In the genomic region with DNA sequence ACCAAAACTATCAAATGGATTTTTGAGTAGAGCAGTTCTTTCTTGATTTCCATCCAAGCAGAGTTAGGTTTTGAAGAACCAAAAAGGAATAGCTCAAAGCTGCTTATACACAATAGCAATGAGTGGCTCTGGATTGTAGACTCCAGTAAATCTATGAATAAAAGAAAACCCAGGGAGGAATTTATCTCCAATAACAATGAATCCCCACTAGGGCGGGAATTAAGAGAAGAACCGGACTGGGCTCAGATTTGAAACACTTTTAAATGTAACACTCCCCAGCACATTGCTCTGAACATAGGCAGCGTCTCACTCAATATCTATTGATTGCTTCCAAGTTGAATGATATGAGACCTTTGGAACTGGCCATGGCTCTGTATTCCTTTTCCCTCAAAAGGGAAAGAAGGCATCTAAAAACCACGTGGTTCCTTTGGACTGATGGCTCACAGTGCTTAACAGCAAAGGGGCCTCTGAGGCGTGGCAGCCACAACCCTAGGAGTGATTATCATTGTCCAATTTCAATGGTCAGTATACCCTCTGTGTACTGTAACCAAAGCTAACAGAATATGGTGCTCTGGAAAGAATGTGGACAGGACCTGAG, we compare ENCODE assay signal across 21 cellular contexts.
DNase-seq lines count a peak whose midpoint lies in the region; TF ChIP-seq lines count a peak whose summit lies in the region.
"Had no signal": no experiment of that assay in that cellular context is flagged by ENCODE, and none has a peak within 500 bp of the region (broad histone marks: within the 10 kb centered on the region; RNA-seq: fewer than 3 reads in every experiment).

No MANE protein-coding gene starts in this region.

- H3K4me3 ChIP-seq in DOHH2 (ENCODE audit: low read length) (peak overlapping the region; percentile 67), Peyer's patch (no peak overlapping the region), esophagus muscularis mucosa (no peak overlapping the region)
- H3K4me3 ChIP-seq: gastroesophageal sphincter, uterus had no signal

- H3K9me2 ChIP-seq in DOHH2 (replicated peaks; ENCODE audit: control insufficient read depth, low read length): no peaks in the 10 kb centered on the region

- no peaks in the 10 kb centered on the region for H3K9me3 Mint-ChIP-seq in nephron
- H3K9me3 Mint-ChIP-seq: activated naive CD8-positive, alpha-beta T cell treated with anti-CD3 and anti-CD28 coated beads, Interleukin-2, amount 10 ng/mL, durations not matched to agents 7 days and 5 days; activated T-helper 1 cell treated with anti-CD3 and anti-CD28 coated beads, Interleukin-12 subunit alpha, Interleukin-12 subunit beta, Interleukin-2, Interleukin-4 antibody, amounts not matched to agents 30 ng/mL and 10 ng/mL and 1 ng/mL, durations not matched to agents 14 hours and 24 hours and 36 hours had no signal

- peak overlapping the region; percentile 87 for H3K27ac ChIP-seq in DOHH2 (ENCODE audit: low read depth, low read length)
- peak overlapping the region in 3 of 4 donors; percentile 31 to 80 (median 47) for H3K27ac ChIP-seq in Peyer's patch
- H3K27ac ChIP-seq in esophagus muscularis mucosa (replicated peaks in 1 of 4): no peak overlapping the region
- H3K27ac ChIP-seq: epithelial cell of prostate, gastroesophageal sphincter, parathyroid adenoma, uterus had no signal

- peak overlapping the region; percentile 81 for H3K4me2 ChIP-seq in DOHH2 (ENCODE audit: low read length)

- H4K20me1 ChIP-seq in DOHH2 (ENCODE audit: control insufficient read depth, insufficient read depth, low read depth, low read length): no peaks in the 10 kb centered on the region

- H3K4me1 ChIP-seq in DOHH2 (ENCODE audit: control insufficient read depth, low read length) (peaks cover 99% of the 10 kb centered on the region), Peyer's patch (peaks cover 0 to 25% (median 0%) of the 10 kb centered on the region in 4 donors), esophagus muscularis mucosa (peaks cover 9 to 42% (median 22%) of the 10 kb centered on the region in 4 donors)

- 76% methylated on average over 5 of the region's 5 CpGs for WGBS in esophagus muscularis mucosa

- H3K27me3 ChIP-seq in DOHH2 (ENCODE audit: control insufficient read depth, low read length): no peaks in the 10 kb centered on the region
- H3K27me3 ChIP-seq in Peyer's patch: no peaks in the 10 kb centered on the region
- no peaks in the 10 kb centered on the region for H3K27me3 ChIP-seq in esophagus muscularis mucosa
- H3K27me3 ChIP-seq: gastroesophageal sphincter, uterus had no signal

- intact Hi-C loops in esophagus muscularis mucosa (cut with DNase I): no loop called here

- peaks cover 5% of the 10 kb centered on the region for H3K27me3 Mint-ChIP-seq in nephron (ENCODE audit: low read depth)
- H3K27me3 Mint-ChIP-seq: activated naive CD8-positive, alpha-beta T cell treated with anti-CD3 and anti-CD28 coated beads, Interleukin-2, amount 10 ng/mL, durations not matched to agents 7 days and 5 days had no signal

- peak overlapping the region in 1 of 3 experiments; percentile 80 for H3K27ac Mint-ChIP-seq in nephron
- H3K27ac Mint-ChIP-seq: activated naive CD8-positive, alpha-beta T cell treated with anti-CD3 and anti-CD28 coated beads, Interleukin-2, amount 10 ng/mL, durations not matched to agents 7 days and 5 days; activated T-helper 1 cell treated with anti-CD3 and anti-CD28 coated beads, Interleukin-12 subunit alpha, Interleukin-12 subunit beta, Interleukin-2, Interleukin-4 antibody, amounts not matched to agents 30 ng/mL and 10 ng/mL and 1 ng/mL, durations not matched to agents 14 hours and 24 hours and 36 hours had no signal

- peaks cover 43% of the 10 kb centered on the region for H3F3A ChIP-seq in DOHH2 (ENCODE audit: control insufficient read depth, insufficient read depth)

- TF ChIP-seq CTCF in DOHH2 (IDR thresholded peaks at IDR 0.05; ENCODE audit: low read depth, low read length, poor library complexity, severe bottlenecking) (no peak), Peyer's patch (IDR thresholded peaks at IDR 0.05) (peak in 1 of 6 experiments; percentile 11), esophagus muscularis mucosa (IDR thresholded peaks at IDR 0.05) (no peak), nephron (IDR thresholded peaks at IDR 0.05; ENCODE audit: unreplicated experiment in 3 of 3) (no peak)

- peaks cover 64% of the 10 kb centered on the region for H3K4me1 Mint-ChIP-seq in nephron

- no peak for TF ChIP-seq POLR2A in Peyer's patch (IDR thresholded peaks at IDR 0.05)
- TF ChIP-seq POLR2A in esophagus muscularis mucosa (IDR thresholded peaks at IDR 0.05; ENCODE audit: low read depth): no peak

- peaks cover 80% of the 10 kb centered on the region for H3K79me2 ChIP-seq in DOHH2 (ENCODE audit: control insufficient read depth, low read length)

- DNase-seq in Peyer's patch (peak in 1 of 3 donors; percentile 59), esophagus muscularis mucosa (ENCODE audit: extremely low spot score) (peak; percentile 45), NK-92 (lab: John Stamatoyannopoulos, UW; ENCODE audit: unreplicated experiment) (no peak), nucleus accumbens (lab: John Stamatoyannopoulos, UW) (no peak), retina (no peak)
- DNase-seq in activated naive CD4-positive, alpha-beta T cell treated with Interleukin-2 at 50 U/mL for 16 hours: no peak
- DNase-seq: activated CD4-positive, alpha-beta T cell treated with anti-CD3 and anti-CD28 coated beads for 1 hour; activated naive CD8-positive, alpha-beta T cell treated with anti-CD3 and anti-CD28 coated beads, Interleukin-2, amount 10 ng/mL, durations not matched to agents 7 days and 5 days; C1 segment of cervical spinal cord; GF-D8; NCI-H1436 treated with DMSO at 0.1 percent for 48 hours; NCI-H2171 treated with DMSO at 0.1 percent for 48 hours; stimulated activated CD4-positive, alpha-beta T cell treated with anti-CD3 and anti-CD28 coated beads, Interleukin-4, amount 100 ng/mL, for 1 hour; T1000; uterus had no signal

- H3K4me3 Mint-ChIP-seq in nephron: peak overlapping the region in 2 of 3 experiments; percentile 63 to 72
- H3K4me3 Mint-ChIP-seq: activated naive CD8-positive, alpha-beta T cell treated with anti-CD3 and anti-CD28 coated beads, Interleukin-2, amount 10 ng/mL, durations not matched to agents 7 days and 5 days; activated T-helper 1 cell treated with anti-CD3 and anti-CD28 coated beads, Interleukin-12 subunit alpha, Interleukin-12 subunit beta, Interleukin-2, Interleukin-4 antibody, amounts not matched to agents 30 ng/mL and 10 ng/mL and 1 ng/mL, durations not matched to agents 14 hours and 24 hours and 36 hours had no signal

- no peaks in the 10 kb centered on the region for H3K36me3 ChIP-seq in DOHH2 (ENCODE audit: control insufficient read depth, low read length)
- no peaks in the 10 kb centered on the region for H3K36me3 ChIP-seq in Peyer's patch
- H3K36me3 ChIP-seq in esophagus muscularis mucosa: no peaks in the 10 kb centered on the region
- H3K36me3 ChIP-seq: gastroesophageal sphincter, uterus had no signal

- H3K36me3 Mint-ChIP-seq in nephron (ENCODE audit: low read depth): no peaks in the 10 kb centered on the region
- H3K36me3 Mint-ChIP-seq: activated naive CD8-positive, alpha-beta T cell treated with anti-CD3 and anti-CD28 coated beads, Interleukin-2, amount 10 ng/mL, durations not matched to agents 7 days and 5 days had no signal

- TF ChIP-seq EP300 in esophagus muscularis mucosa (IDR thresholded peaks at IDR 0.05): no peak

- no peaks in the 10 kb centered on the region for H3K9me3 ChIP-seq in DOHH2 (ENCODE audit: control insufficient read depth, insufficient read depth, low read length)
- no peaks in the 10 kb centered on the region for H3K9me3 ChIP-seq in Peyer's patch
- no peaks in the 10 kb centered on the region for H3K9me3 ChIP-seq in esophagus muscularis mucosa
- H3K9me3 ChIP-seq: gastroesophageal sphincter, uterus had no signal

Comparison
In these comparisons a context has a peak if more than half of its experiments do, and no peak if none do; other contexts are left out.
1. H3K27ac ChIP-seq: peak in DOHH2 (single experiment) and Peyer's patch (3 of 4); none in esophagus muscularis mucosa (0 of 4).